ENCODE assay signal across 23 cellular contexts in the genomic region with DNA sequence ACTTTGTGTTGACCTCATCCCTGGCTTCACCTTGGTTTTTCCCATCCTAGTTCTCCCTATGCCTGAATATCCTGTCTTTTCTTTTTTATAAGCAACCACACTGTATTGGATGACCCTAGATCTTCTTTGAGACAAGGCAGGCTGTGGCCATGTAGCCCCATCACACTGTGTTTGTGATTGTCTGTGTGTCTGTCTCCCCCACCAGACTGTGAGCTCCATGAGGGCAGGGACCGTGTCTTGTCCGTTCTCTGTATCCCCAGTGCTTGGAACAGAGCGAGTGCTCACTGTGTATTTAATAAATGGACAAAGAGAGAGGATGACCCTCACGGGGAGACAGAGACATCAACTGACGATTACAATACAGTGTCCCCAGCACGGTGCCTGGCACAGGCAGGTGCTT. TPM values are rescaled to one million over a fixed set of nuclear protein-coding genes. Genes with fewer than 3 reads are reported as not detected.
A peak's percentile ranks its signal among the peaks of the same experiment; 100 is the strongest.
DNase-seq lines count a peak whose midpoint lies in the region; ATAC-seq and TF ChIP-seq lines count a peak whose summit lies in the region.
"Had no signal": no experiment of that assay in that cellular context is flagged by ENCODE, and none has a peak within 500 bp of the region (broad histone marks: within the 10 kb centered on the region; RNA-seq: fewer than 3 reads in every experiment).

No MANE protein-coding gene starts in this region.

- TF ChIP-seq EP300 in suprapubic skin (IDR thresholded peaks at IDR 0.05), result no peak

- no peaks in the 10 kb centered on the region for H3K9me3 Mint-ChIP-seq in activated T-helper 1 cell treated with anti-CD3 and anti-CD28 coated beads, Interleukin-12 subunit alpha, Interleukin-12 subunit beta, Interleukin-2, Interleukin-4 antibody, amounts not matched to agents 30 ng/mL and 10 ng/mL and 1 ng/mL, durations not matched to agents 14 hours and 24 hours and 36 hours
- H3K9me3 Mint-ChIP-seq in natural killer cell, result no peaks in the 10 kb centered on the region

- H3K9me3 ChIP-seq in HAP-1 (no peaks in the 10 kb centered on the region), suprapubic skin (no peaks in the 10 kb centered on the region), body of pancreas (no peaks in the 10 kb centered on the region)
- H3K9me3 ChIP-seq: SJCRH30 had no signal

- peaks cover 21% of the 10 kb centered on the region for H3K27me3 ChIP-seq in HAP-1 (ENCODE audit: low read depth)
- peaks cover 46% of the 10 kb centered on the region for H3K27me3 ChIP-seq in suprapubic skin
- peaks cover 0 to 9% of the 10 kb centered on the region in 2 donors for H3K27me3 ChIP-seq in body of pancreas
- H3K27me3 ChIP-seq: SJCRH30 had no signal

- H3K36me3 Mint-ChIP-seq in activated T-helper 1 cell treated with anti-CD3 and anti-CD28 coated beads, Interleukin-12 subunit alpha, Interleukin-12 subunit beta, Interleukin-2, Interleukin-4 antibody, amounts not matched to agents 30 ng/mL and 10 ng/mL and 1 ng/mL, durations not matched to agents 14 hours and 24 hours and 36 hours (ENCODE audit: low read depth), result peaks cover 21% of the 10 kb centered on the region
- no peaks in the 10 kb centered on the region for H3K36me3 Mint-ChIP-seq in natural killer cell

- H3K4me1 Mint-ChIP-seq in activated T-helper 1 cell treated with anti-CD3 and anti-CD28 coated beads, Interleukin-12 subunit alpha, Interleukin-12 subunit beta, Interleukin-2, Interleukin-4 antibody, amounts not matched to agents 30 ng/mL and 10 ng/mL and 1 ng/mL, durations not matched to agents 14 hours and 24 hours and 36 hours (ENCODE audit: low read depth), result peaks cover 15% of the 10 kb centered on the region
- H3K4me1 Mint-ChIP-seq in natural killer cell, result peaks cover 12 to 16% of the 10 kb centered on the region in 2 donors

- peak overlapping the region; percentile 72 for H3K27ac ChIP-seq in 22Rv1
- H3K27ac ChIP-seq in suprapubic skin, result no peak overlapping the region
- no peak overlapping the region for H3K27ac ChIP-seq in body of pancreas
- H3K27ac ChIP-seq: SJCRH30 had no signal

- intact Hi-C loops in activated T-helper 1 cell treated with anti-CD3 and anti-CD28 coated beads, Interleukin-12 subunit alpha, Interleukin-12 subunit beta, Interleukin-2, Interleukin-4 antibody, amounts not matched to agents 30 ng/mL and 10 ng/mL and 1 ng/mL, durations not matched to agents 14 hours and 24 hours and 36 hours (cut with micrococcal nuclease), result no loop called here
- intact Hi-C loops in natural killer cell (cut with micrococcal nuclease) (no loop called here), body of pancreas (cut with DNase I) (no loop called here)

- no peak for TF ChIP-seq CTCF in 22Rv1 (IDR thresholded peaks at IDR 0.05)
- TF ChIP-seq CTCF in GM13976 (IDR thresholded peaks at IDR 0.05; ENCODE audit: borderline replicate concordance, control extremely low read depth, extremely low read depth, insufficient read depth, missing control alignments), result no peak
- TF ChIP-seq CTCF in natural killer cell (IDR thresholded peaks at IDR 0.05), result no peak
- TF ChIP-seq CTCF in suprapubic skin (IDR thresholded peaks at IDR 0.05), result no peak
- TF ChIP-seq CTCF in body of pancreas (IDR thresholded peaks at IDR 0.05), result no peak

- ATAC-seq in natural killer cell, result no peak
- ATAC-seq in HG02571 (IDR thresholded peaks at IDR 0.05; ENCODE audit: unreplicated experiment), result no peak
- ATAC-seq in body of pancreas, result no peak

- H3K4me1 ChIP-seq in HAP-1, result 0 out of 2 replicates have a peak, but pooled peaks cover 2% of the 10 kb centered on the region
- peaks cover 24% of the 10 kb centered on the region for H3K4me1 ChIP-seq in suprapubic skin
- H3K4me1 ChIP-seq in body of pancreas, result peaks cover 9% of the 10 kb centered on the region
- H3K4me1 ChIP-seq: SJCRH30 had no signal

- TF ChIP-seq POLR2A in suprapubic skin (IDR thresholded peaks at IDR 0.05), result no peak
- TF ChIP-seq POLR2A in body of pancreas (IDR thresholded peaks at IDR 0.05), result no peak

- in situ Hi-C loops in GM13976 (cut with MboI; ENCODE audit: low sequenced_read_pairs, unreplicated experiment) (no loop called here), HAP-1 (cut with MboI; ENCODE audit: low sequenced_read_pairs) (no loop called here)

- peaks cover 24% of the 10 kb centered on the region for H3K27me3 Mint-ChIP-seq in activated T-helper 1 cell treated with anti-CD3 and anti-CD28 coated beads, Interleukin-12 subunit alpha, Interleukin-12 subunit beta, Interleukin-2, Interleukin-4 antibody, amounts not matched to agents 30 ng/mL and 10 ng/mL and 1 ng/mL, durations not matched to agents 14 hours and 24 hours and 36 hours (ENCODE audit: insufficient read depth)
- peaks cover 29 to 34% of the 10 kb centered on the region in 2 donors for H3K27me3 Mint-ChIP-seq in natural killer cell (ENCODE audit: low read depth in 2 of 2)

- H3K4me3 Mint-ChIP-seq in activated T-helper 1 cell treated with anti-CD3 and anti-CD28 coated beads, Interleukin-12 subunit alpha, Interleukin-12 subunit beta, Interleukin-2, Interleukin-4 antibody, amounts not matched to agents 30 ng/mL and 10 ng/mL and 1 ng/mL, durations not matched to agents 14 hours and 24 hours and 36 hours, result peak overlapping the region; percentile 11
- H3K4me3 Mint-ChIP-seq in natural killer cell, result peak overlapping the region; percentile 41

- H3K27ac Mint-ChIP-seq in activated T-helper 1 cell treated with anti-CD3 and anti-CD28 coated beads, Interleukin-12 subunit alpha, Interleukin-12 subunit beta, Interleukin-2, Interleukin-4 antibody, amounts not matched to agents 30 ng/mL and 10 ng/mL and 1 ng/mL, durations not matched to agents 14 hours and 24 hours and 36 hours, result no peak overlapping the region
- H3K27ac Mint-ChIP-seq in natural killer cell, result no peak overlapping the region

- H3K36me3 ChIP-seq in HAP-1 (replicated peaks) (peaks cover 32% of the 10 kb centered on the region), suprapubic skin (peaks cover 39% of the 10 kb centered on the region), body of pancreas (replicated peaks in 1 of 2; ENCODE audit: insufficient read depth in 1 of 2, low read depth in 2 of 2) (peaks cover 7 to 23% of the 10 kb centered on the region in 2 donors)

- DNase-seq in GM13976 (ENCODE audit: low spot score) (peak; percentile 8), natural killer cell (no peak), HAP-1 (ENCODE audit: low spot score in 2 of 2) (no peak), suprapubic skin (ENCODE audit: low spot score in 2 of 2) (no peak), body of pancreas (no peak)
- DNase-seq in activated T-helper 1 cell treated with anti-CD3 and anti-CD28 coated beads, Interleukin-12 subunit alpha, Interleukin-12 subunit beta, Interleukin-2, Interleukin-4 antibody, amounts not matched to agents 30 ng/mL and 10 ng/mL and 1 ng/mL, durations not matched to agents 14 hours and 24 hours and 36 hours (ENCODE audit: low spot score), result no peak
- DNase-seq: AML-193; DMS 273 treated with DMSO at 0.1 percent for 48 hours; EL; KG1; NCI-H1092; NCI-H1694; NCI-H2107; NCI-H345; NCI-H69; NK-92 treated with Interleukin-12 subunit alpha and Interleukin-12 subunit beta, amount 100 ng/mL, for 24 hours; OCI-M1; RPMI8226; SJCRH30 had no signal

- WGBS in suprapubic skin, result 96% methylated on average over 5 of the region's 6 CpGs
- 77 to 83% methylated on average over 6 of the region's 6 CpGs for WGBS in body of pancreas, 2 donors

- no peak overlapping the region for H3K4me3 ChIP-seq in HAP-1
- no peak overlapping the region for H3K4me3 ChIP-seq in suprapubic skin
- H3K4me3 ChIP-seq in body of pancreas, result no peak overlapping the region
- H3K4me3 ChIP-seq: SJCRH30 had no signal

RNA-seq across cellular contexts. Expression of gene SLC25A39, which starts 7.1 kb away (rescaled TPM):
- total RNA-seq in activated T-helper 1 cell treated with anti-CD3 and anti-CD28 coated beads, Interleukin-12 subunit alpha, Interleukin-12 subunit beta, Interleukin-2, Interleukin-4 antibody, amounts not matched to agents 30 ng/mL and 10 ng/mL and 1 ng/mL, durations not matched to agents 14 hours and 24 hours and 36 hours, result 169 and 180 TPM in 2 replicates
- total RNA-seq in natural killer cell (100 to 1,000 TPM in 1 of 3 donors, 10 to 100 TPM in 2; 82.4 to 105 (median 97.9) TPM), suprapubic skin (100 to 1,000 TPM in 3 of 4 donors, 10 to 100 TPM in 1; 94.9 to 132 (median 111) TPM), body of pancreas (100 to 1,000 TPM in 1 of 2 donors, 10 to 100 TPM in 1; 72.6 to 154 TPM)

RNA-seq across cellular contexts. Expression of gene RUNDC3A, which starts 9.1 kb away (rescaled TPM):
- 0.13 and 0.22 TPM in 2 replicates for total RNA-seq in activated T-helper 1 cell treated with anti-CD3 and anti-CD28 coated beads, Interleukin-12 subunit alpha, Interleukin-12 subunit beta, Interleukin-2, Interleukin-4 antibody, amounts not matched to agents 30 ng/mL and 10 ng/mL and 1 ng/mL, durations not matched to agents 14 hours and 24 hours and 36 hours
- total RNA-seq in natural killer cell (under 1 TPM in 2 of 3 donors, not detected in 1; 0.31 to 0.48 TPM), suprapubic skin (10 to 100 TPM; 12.6 to 22.0 (median 14.7) TPM), body of pancreas (1 to 10 TPM in 1 of 2 donors, not detected in 1; 2.6 TPM)

RNA-seq across cellular contexts. Expression of gene GRN, which starts 27.6 kb away (rescaled TPM):
- 32.7 and 42.9 TPM in 2 replicates for total RNA-seq in activated T-helper 1 cell treated with anti-CD3 and anti-CD28 coated beads, Interleukin-12 subunit alpha, Interleukin-12 subunit beta, Interleukin-2, Interleukin-4 antibody, amounts not matched to agents 30 ng/mL and 10 ng/mL and 1 ng/mL, durations not matched to agents 14 hours and 24 hours and 36 hours
- total RNA-seq in natural killer cell, result 10 to 100 TPM; 42.4 to 69.8 (median 55.6) TPM
- total RNA-seq in suprapubic skin, result 100 to 1,000 TPM; 294 to 451 (median 340) TPM
- 100 to 1,000 TPM; 119 to 153 TPM for total RNA-seq in body of pancreas

RNA-seq across cellular contexts. Expression of gene FAM171A2, which starts 46.1 kb away (rescaled TPM):
- 0.10 and 0.29 TPM in 2 replicates for total RNA-seq in activated T-helper 1 cell treated with anti-CD3 and anti-CD28 coated beads, Interleukin-12 subunit alpha, Interleukin-12 subunit beta, Interleukin-2, Interleukin-4 antibody, amounts not matched to agents 30 ng/mL and 10 ng/mL and 1 ng/mL, durations not matched to agents 14 hours and 24 hours and 36 hours
- total RNA-seq in natural killer cell (under 1 TPM; 0.20 to 0.43 (median 0.24) TPM), suprapubic skin (1 to 10 TPM; 1.2 to 2.6 (median 1.5) TPM), body of pancreas (1 to 10 TPM in 1 of 2 donors, not detected in 1; 2.9 TPM)

RNA-seq across cellular contexts. Expression of gene SLC4A1, which starts 49.6 kb away (rescaled TPM):
- not detected in 2 replicates for total RNA-seq in activated T-helper 1 cell treated with anti-CD3 and anti-CD28 coated beads, Interleukin-12 subunit alpha, Interleukin-12 subunit beta, Interleukin-2, Interleukin-4 antibody, amounts not matched to agents 30 ng/mL and 10 ng/mL and 1 ng/mL, durations not matched to agents 14 hours and 24 hours and 36 hours
- not detected for total RNA-seq in natural killer cell
- total RNA-seq in suprapubic skin, result under 1 TPM in 3 of 4 donors, not detected in 1; 0.08 to 0.17 (median 0.10) TPM
- total RNA-seq in body of pancreas, result not detected
- total RNA-seq: A673, M059J had no signal
